ENCODE assay signal across 21 cellular contexts in the genomic region with DNA sequence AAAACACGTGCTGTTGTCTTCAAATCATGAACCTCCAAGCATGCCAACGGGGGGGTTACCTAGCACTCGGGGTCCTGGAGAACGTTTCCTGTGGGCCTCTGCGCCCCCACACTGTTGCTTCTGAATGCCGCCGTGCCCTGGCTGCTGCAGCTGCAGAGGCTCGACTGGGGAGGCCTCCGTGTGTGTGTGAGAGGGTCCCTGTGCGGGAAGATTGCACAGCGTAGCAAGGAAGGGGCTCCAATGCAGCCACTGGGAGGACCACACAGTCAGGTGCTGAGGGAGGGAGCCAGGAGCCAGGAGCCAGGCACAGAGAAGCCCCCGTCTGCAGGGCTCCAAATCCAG.
DNase-seq lines count a peak whose midpoint lies in the region; ATAC-seq, FAIRE-seq and TF ChIP-seq lines count a peak whose summit lies in the region.
"Had no signal": no experiment of that assay in that cellular context is flagged by ENCODE, and none has a peak within 500 bp of the region (broad histone marks: within the 10 kb centered on the region; RNA-seq: fewer than 3 reads in every experiment).

No MANE protein-coding gene starts in this region.

- no peaks in the 10 kb centered on the region for H3K79me2 ChIP-seq in GM12878 (ENCODE audit: control insufficient read depth, insufficient read depth, low read length)

- H3K27me3 Mint-ChIP-seq in IgD-negative memory B cell = peaks cover 12% of the 10 kb centered on the region

- FAIRE-seq in GM12878 (lab: Jason Lieb, UNC) = no peak
- FAIRE-seq: A204.1, HTR-8/SVneo, RCC 7860 had no signal

- no peak for TF ChIP-seq CTCF in GM12878 (IDR thresholded peaks at IDR 0.05 in 2 of 3, conservative IDR thresholded peaks at IDR 0.05 in 1 of 3; ENCODE audit: control insufficient read depth in 2 of 3, extremely low read depth in 1 of 3, insufficient read depth in 1 of 3, low read depth in 3 of 3, low read length in 3 of 3)

- H2AFZ ChIP-seq in GM12878 (ENCODE audit: control insufficient read depth, low read depth, low read length) = no peak overlapping the region

- H3K27me3 ChIP-seq in BLaER1 (peaks cover 8% of the 10 kb centered on the region; the same call in 1 of the 2 replicates), GM12878 (replicated peaks in 1 of 2; ENCODE audit: control insufficient read depth in 2 of 2, insufficient read depth in 2 of 2, low read length in 1 of 2) (no peaks in the 10 kb centered on the region)

- TF ChIP-seq EP300 in GM12878 (IDR thresholded peaks at IDR 0.05; ENCODE audit: borderline replicate concordance in 1 of 2, control insufficient read depth in 1 of 2, low read depth in 2 of 2, low read length in 2 of 2) = no peak

- H3K9ac ChIP-seq in BLaER1 = no peak overlapping the region
- H3K9ac ChIP-seq in GM12878 (ENCODE audit: control insufficient read depth, insufficient read depth, low read length) = no peak overlapping the region
- H3K9ac ChIP-seq: SK-N-SH had no signal

- SMC1A ChIA-PET in GM12878 (lab: Charles Lee; ENCODE audit: uncharacterized antibody, unreplicated experiment) = no interaction called here

- H3K9me3 ChIP-seq in BLaER1 = no peaks in the 10 kb centered on the region
- H3K9me3 ChIP-seq in GM12878 (replicated peaks; ENCODE audit: control insufficient read depth, insufficient read depth, low read length) = no peaks in the 10 kb centered on the region
- H3K9me3 ChIP-seq: SK-N-SH had no signal

- intact Hi-C loops in GM12878 (cut with micrococcal nuclease; ENCODE audit: unreplicated experiment) (no loop called here), posterior vena cava (cut with DNase I) (no loop called here)

- TF ChIP-seq RAD21 in GM12878 (IDR thresholded peaks at IDR 0.05; ENCODE audit: insufficient read depth, low read depth, low read length) = no peak

- ATAC-seq in GM12878 (no peak), GM18873 (IDR thresholded peaks at IDR 0.05; ENCODE audit: low FRiP score, unreplicated experiment) (no peak)
- ATAC-seq: HCT116 had no signal

- 41% methylated on average over 12 of the region's 12 CpGs for WGBS in GM12878 (ENCODE audit: insufficient coverage, insufficient replicate concordance, low lambda C conversion rate, missing lambda C conversion rate)

- peaks cover 38% of the 10 kb centered on the region for H3K4me1 ChIP-seq in BLaER1
- peaks cover 20% of the 10 kb centered on the region for H3K4me1 ChIP-seq in GM12878 (ENCODE audit: control insufficient read depth, insufficient read depth, low read length)

- no peaks in the 10 kb centered on the region for H3K36me3 ChIP-seq in BLaER1
- H3K36me3 ChIP-seq in GM12878 (ENCODE audit: control insufficient read depth in 2 of 2, insufficient read depth in 2 of 2, low read length in 1 of 2) = no peaks in the 10 kb centered on the region

- no TSS peak for BruUV-seq in GM12878 (replicated peaks; lab: Mats Ljungman, UMichigan)

- no peaks in the 10 kb centered on the region for H3K36me3 Mint-ChIP-seq in IgD-negative memory B cell

- H3K27ac ChIP-seq in BLaER1 (no peak overlapping the region), GM12878 (ENCODE audit: control insufficient read depth, insufficient read depth) (0 out of 2 replicates have a peak overlapping the region, but pooled peaks have one; percentile 18)
- H3K27ac ChIP-seq: C4-2B, HL-60 had no signal

- H3K4me3 ChIP-seq in BLaER1 (no peak overlapping the region), GM12878 (no peak overlapping the region)

- in situ Hi-C loops in GM12878 (cut with MboI) = loop anchor here (25.0 kb wide), 1 partner anchor 1322 kb away; the partner anchor contains the start of gene TBC1D22A

- peak overlapping the region; percentile 93 for H3K4me2 ChIP-seq in BLaER1
- H3K4me2 ChIP-seq in GM12878 (ENCODE audit: control insufficient read depth, insufficient read depth) = peak overlapping the region; percentile 77
- H3K4me2 ChIP-seq: SK-N-SH had no signal

- H4K20me1 ChIP-seq in BLaER1 (peaks cover 19% of the 10 kb centered on the region), GM12878 (ENCODE audit: control insufficient read depth, insufficient read depth) (no peaks in the 10 kb centered on the region)

- peaks cover 6 to 21% (median 19%) of the 10 kb centered on the region in 3 donors for H3K4me1 Mint-ChIP-seq in IgD-negative memory B cell

- RAD21 ChIA-PET in GM12878 (lab: Charles Lee; ENCODE audit: unreplicated experiment) = no interaction called here

- CTCF ChIA-PET in GM12878 (lab: Yijun Ruan, JAX) = interaction anchor here (0.6 to 1.6 kb wide), 2 partner anchors 10 to 1522 kb away, joined by 3 to 4 read pairs; no protein-coding TSS in a partner anchor

- peak overlapping the region in 3 of 4 donors; percentile 13 to 87 (median 44) for H3K4me3 Mint-ChIP-seq in IgD-negative memory B cell

- no peak overlapping the region for H3K27ac Mint-ChIP-seq in IgD-negative memory B cell

- TF ChIP-seq POLR2A in GM12878 (IDR thresholded peaks at IDR 0.05; ENCODE audit: low read depth, low read length) = no peak

- POLR2A ChIA-PET in GM12878 (lab: Charles Lee) = no interaction called here

- DNase-seq in GM12878 (ENCODE audit: low read depth, low spot score) (no peak), posterior vena cava (ENCODE audit: low spot score) (peak; percentile 44), hippocampal formation (lab: John Stamatoyannopoulos, UW) (no peak), OCI-M2 (lab: John Stamatoyannopoulos, UW; ENCODE audit: unreplicated experiment) (no peak)
- DNase-seq: DMS 273 treated with DMSO at 0.1 percent for 48 hours, EL, NCI-H1417 treated with DMSO at 0.1 percent for 48 hours, NCI-H2171 treated with DMSO at 0.1 percent for 48 hours, NCI-H510A, NCI-H82, Right ventricle myocardium superior, SK-N-SH had no signal

- H3K9me3 Mint-ChIP-seq in IgD-negative memory B cell = peaks cover 0 to 2% (median 0%) of the 10 kb centered on the region in 3 donors

TF ChIP-seq in GM12878, 131 proteins besides CTCF, POLR2A, EP300 and RAD21 (continues in another document):
- TF ChIP-seq PBX3 (IDR thresholded peaks at IDR 0.05; ENCODE audit: insufficient replicate concordance, low read depth, low read length) = no peak
- TF ChIP-seq CREB1 (IDR thresholded peaks at IDR 0.05; ENCODE audit: low read depth) = no peak
- no peak for TF ChIP-seq LARP7 (IDR thresholded peaks at IDR 0.05)
- TF ChIP-seq TCF7 (IDR thresholded peaks at IDR 0.05; ENCODE audit: borderline replicate concordance) = no peak
- no peak for TF ChIP-seq CEBPB (IDR thresholded peaks at IDR 0.05; ENCODE audit: borderline replicate concordance in 1 of 2, low read depth in 2 of 2, low read length in 2 of 2)
- no peak for TF ChIP-seq GABPA (IDR thresholded peaks at IDR 0.05; ENCODE audit: low read depth)
- no peak for TF ChIP-seq ZNF384 (IDR thresholded peaks at IDR 0.05; ENCODE audit: borderline replicate concordance, low read depth, low read length)
- TF ChIP-seq KDM1A (IDR thresholded peaks at IDR 0.05; ENCODE audit: borderline replicate concordance) = no peak
- no peak for TF ChIP-seq RELA (IDR thresholded peaks at IDR 0.05; ENCODE audit: borderline replicate concordance, partially characterized antibody)
- TF ChIP-seq, protein P1, sequence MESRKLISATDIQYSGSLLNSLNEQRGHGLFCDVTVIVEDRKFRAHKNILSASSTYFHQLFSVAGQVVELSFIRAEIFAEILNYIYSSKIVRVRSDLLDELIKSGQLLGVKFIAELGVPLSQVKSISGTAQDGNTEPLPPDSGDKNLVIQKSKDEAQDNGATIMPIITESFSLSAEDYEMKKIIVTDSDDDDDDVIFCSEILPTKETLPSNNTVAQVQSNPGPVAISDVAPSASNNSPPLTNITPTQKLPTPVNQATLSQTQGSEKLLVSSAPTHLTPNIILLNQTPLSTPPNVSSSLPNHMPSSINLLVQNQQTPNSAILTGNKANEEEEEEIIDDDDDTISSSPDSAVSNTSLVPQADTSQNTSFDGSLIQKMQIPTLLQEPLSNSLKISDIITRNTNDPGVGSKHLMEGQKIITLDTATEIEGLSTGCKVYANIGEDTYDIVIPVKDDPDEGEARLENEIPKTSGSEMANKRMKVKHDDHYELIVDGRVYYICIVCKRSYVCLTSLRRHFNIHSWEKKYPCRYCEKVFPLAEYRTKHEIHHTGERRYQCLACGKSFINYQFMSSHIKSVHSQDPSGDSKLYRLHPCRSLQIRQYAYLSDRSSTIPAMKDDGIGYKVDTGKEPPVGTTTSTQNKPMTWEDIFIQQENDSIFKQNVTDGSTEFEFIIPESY (IDR thresholded peaks at IDR 0.05) = no peak
- TF ChIP-seq REST (IDR thresholded peaks at IDR 0.05; ENCODE audit: low read depth, low read length) = no peak
